33 cellular contexts compared by ENCODE assay signal in the genomic region with DNA sequence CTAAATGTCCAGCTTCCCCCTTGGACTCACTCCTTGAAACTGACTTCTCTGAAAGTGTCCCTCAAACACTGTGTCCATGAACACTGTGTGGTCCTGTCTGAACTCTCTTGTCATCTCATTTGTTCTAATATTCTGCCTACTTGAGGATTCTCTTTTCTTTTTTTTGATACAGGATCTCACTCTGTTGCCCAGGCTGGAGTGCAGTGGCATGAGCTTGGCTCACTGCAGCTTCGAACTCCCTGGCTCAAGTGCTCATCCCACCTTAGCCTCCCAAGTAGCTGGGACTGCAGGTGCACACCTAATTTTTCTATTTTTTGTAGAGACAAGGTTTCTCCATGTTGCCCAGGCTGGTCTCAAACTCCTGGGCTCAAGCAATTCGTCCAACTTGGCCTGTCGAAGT. TPM values are rescaled to one million over a fixed set of nuclear protein-coding genes. Genes with fewer than 3 reads are reported as not detected.
"Had no signal": no experiment of that assay in that cellular context is flagged by ENCODE, and none has a peak within 500 bp of the region (broad histone marks: within the 10 kb centered on the region; RNA-seq: fewer than 3 reads in every experiment).

No MANE protein-coding gene starts in this region.

- H3K36me3 ChIP-seq: ascending aorta, breast epithelium, cardiac muscle cell, esophagus muscularis mucosa, gastrocnemius medialis, heart left ventricle had no signal

- H3K9me3 ChIP-seq: ascending aorta, breast epithelium, esophagus muscularis mucosa, gastrocnemius medialis, heart left ventricle had no signal

- H3K4me1 ChIP-seq: breast epithelium, foreskin keratinocyte, gastrocnemius medialis had no signal

- H3K36me3 Mint-ChIP-seq: activated naive CD4-positive, alpha-beta T cell treated with anti-CD3 and anti-CD28 coated beads, Interleukin-2, amount 10 ng/mL, durations not matched to agents 7 days and 5 days; activated naive CD8-positive, alpha-beta T cell treated with anti-CD3 and anti-CD28 coated beads, Interleukin-2, amount 10 ng/mL, durations not matched to agents 7 days and 5 days; brain had no signal

- H3K4me3 ChIP-seq: ascending aorta, breast epithelium, cardiac muscle cell, coronary artery, dorsolateral prefrontal cortex, esophagus muscularis mucosa, gastrocnemius medialis, heart left ventricle had no signal

- DNase-seq: activated B cell treated with CpG ODN at 0.5 μM for 24 hours; activated CD4-positive, alpha-beta memory T cell treated with anti-CD3 and anti-CD28 coated beads, Interleukin-2, amount 10 ng/mL, durations not matched to agents 7 days and 5 days; activated CD4-positive, alpha-beta T cell treated with anti-CD3 and anti-CD28 coated beads for 36 hours; activated CD4-positive, alpha-beta T cell treated with anti-CD3 and anti-CD28 coated beads, Interleukin-2, amount 10 ng/mL, durations not matched to agents 24 days and 14 days; activated CD4-positive, alpha-beta T cell treated with anti-CD3 and anti-CD28 coated beads, Interleukin-2, amount 50 U/mL, for 4 hours; activated CD4-positive, CD25-positive, alpha-beta regulatory T cell treated with anti-CD3 and anti-CD28 coated beads, Interleukin-2, amount 50 U/mL, for 72 hours; activated CD8-positive, alpha-beta memory T cell treated with anti-CD3 and anti-CD28 coated beads, Interleukin-2, amount 50 U/mL, for 48 hours; activated gamma-delta T cell; activated naive CD4-positive, alpha-beta T cell; activated naive CD4-positive, alpha-beta T cell treated with anti-CD3 and anti-CD28 coated beads, Interleukin-2, amount 10 ng/mL, durations not matched to agents 7 days and 5 days; activated naive CD8-positive, alpha-beta T cell treated with anti-CD3 and anti-CD28 coated beads, Interleukin-2, amount 10 ng/mL, durations not matched to agents 7 days and 5 days; activated T-cell treated with anti-CD3 and anti-CD28 coated beads for 4 hours; activated T-cell treated with anti-CD3 and anti-CD28 coated beads, Interleukin-2, amount 50 U/mL, for 24 hours; activated T-cell treated with anti-CD3 and anti-CD28 coated beads, Interleukin-2, amount 50 U/mL, for 72 hours; dorsolateral prefrontal cortex; effector memory CD4-positive, alpha-beta T cell; erythroblast; foreskin keratinocyte; gastrocnemius medialis; glutamatergic neuron; heart left ventricle; T-helper 2 cell had no signal

- H3K27me3 ChIP-seq: ascending aorta, breast epithelium, dorsolateral prefrontal cortex, esophagus muscularis mucosa, foreskin keratinocyte, gastrocnemius medialis, heart left ventricle had no signal

- ATAC-seq: activated CD4-positive, alpha-beta T cell treated with anti-CD3 and anti-CD28 coated beads for 36 hours; activated naive CD4-positive, alpha-beta T cell treated with anti-CD3 and anti-CD28 coated beads, Interleukin-2, amount 50 U/mL, for 72 hours; activated T-cell treated with anti-CD3 and anti-CD28 coated beads, Interleukin-2, amount 50 U/mL, for 72 hours; foreskin keratinocyte; gastrocnemius medialis; heart left ventricle had no signal

- H3K9me3 Mint-ChIP-seq: activated B cell treated with CpG ODN at 0.5 μM for 24 hours; activated CD4-positive, alpha-beta memory T cell treated with anti-CD3 and anti-CD28 coated beads, Interleukin-2, amount 10 ng/mL, durations not matched to agents 7 days and 5 days; activated CD4-positive, alpha-beta T cell treated with anti-CD3 and anti-CD28 coated beads, Interleukin-2, amount 10 ng/mL, durations not matched to agents 24 days and 14 days; activated naive CD4-positive, alpha-beta T cell treated with anti-CD3 and anti-CD28 coated beads, Interleukin-2, amount 10 ng/mL, durations not matched to agents 7 days and 5 days; activated naive CD4-positive, alpha-beta T cell treated with anti-CD3 and anti-CD28 coated beads, Interleukin-2, amount 50 U/mL, for 72 hours; activated naive CD8-positive, alpha-beta T cell treated with anti-CD3 and anti-CD28 coated beads, Interleukin-2, amount 10 ng/mL, durations not matched to agents 7 days and 5 days; activated T-cell treated with anti-CD3 and anti-CD28 coated beads, Interleukin-2, amount 50 U/mL, for 24 hours; activated T-cell treated with anti-CD3 and anti-CD28 coated beads, Interleukin-2, amount 50 U/mL, for 72 hours; central memory CD8-positive, alpha-beta T cell; dendritic cell treated with granulocyte-macrophage colony-stimulating factor and Interleukin-4, amounts not matched to agents 40 ng/mL and 50 ng/mL, for 4 days had no signal

- H3K27ac Mint-ChIP-seq: activated B cell treated with CpG ODN at 0.5 μM for 24 hours; activated CD4-positive, alpha-beta memory T cell treated with anti-CD3 and anti-CD28 coated beads, Interleukin-2, amount 10 ng/mL, durations not matched to agents 7 days and 5 days; activated CD4-positive, alpha-beta T cell treated with anti-CD3 and anti-CD28 coated beads for 36 hours; activated CD4-positive, alpha-beta T cell treated with anti-CD3 and anti-CD28 coated beads, Interleukin-2, amount 10 ng/mL, durations not matched to agents 24 days and 14 days; activated naive CD4-positive, alpha-beta T cell treated with anti-CD3 and anti-CD28 coated beads, Interleukin-2, amount 10 ng/mL, durations not matched to agents 7 days and 5 days; activated naive CD4-positive, alpha-beta T cell treated with anti-CD3 and anti-CD28 coated beads, Interleukin-2, amount 50 U/mL, for 72 hours; activated naive CD8-positive, alpha-beta T cell treated with anti-CD3 and anti-CD28 coated beads, Interleukin-2, amount 10 ng/mL, durations not matched to agents 7 days and 5 days; activated T-cell treated with anti-CD3 and anti-CD28 coated beads, Interleukin-2, amount 50 U/mL, for 24 hours; activated T-cell treated with anti-CD3 and anti-CD28 coated beads, Interleukin-2, amount 50 U/mL, for 72 hours; brain; dendritic cell treated with granulocyte-macrophage colony-stimulating factor and Interleukin-4, amounts not matched to agents 40 ng/mL and 50 ng/mL, for 4 days had no signal

- H3K27me3 Mint-ChIP-seq: activated B cell treated with CpG ODN at 0.5 μM for 24 hours; central memory CD8-positive, alpha-beta T cell had no signal

- H3K27ac ChIP-seq: ascending aorta, breast epithelium, cardiac muscle cell, coronary artery, dorsolateral prefrontal cortex, esophagus muscularis mucosa, foreskin keratinocyte, gastrocnemius medialis, heart left ventricle had no signal

- H3K4me3 Mint-ChIP-seq: activated B cell treated with CpG ODN at 0.5 μM for 24 hours; activated CD4-positive, alpha-beta memory T cell treated with anti-CD3 and anti-CD28 coated beads, Interleukin-2, amount 10 ng/mL, durations not matched to agents 7 days and 5 days; activated CD4-positive, alpha-beta T cell treated with anti-CD3 and anti-CD28 coated beads for 36 hours; activated CD4-positive, alpha-beta T cell treated with anti-CD3 and anti-CD28 coated beads, Interleukin-2, amount 10 ng/mL, durations not matched to agents 24 days and 14 days; activated naive CD4-positive, alpha-beta T cell treated with anti-CD3 and anti-CD28 coated beads, Interleukin-2, amount 10 ng/mL, durations not matched to agents 7 days and 5 days; activated naive CD8-positive, alpha-beta T cell treated with anti-CD3 and anti-CD28 coated beads, Interleukin-2, amount 10 ng/mL, durations not matched to agents 7 days and 5 days; activated T-cell treated with anti-CD3 and anti-CD28 coated beads, Interleukin-2, amount 50 U/mL, for 24 hours; activated T-cell treated with anti-CD3 and anti-CD28 coated beads, Interleukin-2, amount 50 U/mL, for 72 hours; central memory CD8-positive, alpha-beta T cell; dendritic cell treated with granulocyte-macrophage colony-stimulating factor and Interleukin-4, amounts not matched to agents 40 ng/mL and 50 ng/mL, for 4 days had no signal

RNA-seq across cellular contexts. Expression of a gene that starts 53.0 kb away (rescaled TPM):
- total RNA-seq: activated CD4-positive, alpha-beta T cell treated with anti-CD3 and anti-CD28 coated beads for 36 hours; activated CD4-positive, alpha-beta T cell treated with anti-CD3 and anti-CD28 coated beads, Interleukin-2, amount 10 ng/mL, durations not matched to agents 24 days and 14 days; activated naive CD4-positive, alpha-beta T cell treated with anti-CD3 and anti-CD28 coated beads, Interleukin-2, amount 50 U/mL, for 72 hours; activated naive CD8-positive, alpha-beta T cell treated with anti-CD3 and anti-CD28 coated beads, Interleukin-2, amount 10 ng/mL, durations not matched to agents 7 days and 5 days; activated T-cell treated with anti-CD3 and anti-CD28 coated beads, Interleukin-2, amount 50 U/mL, for 72 hours; ascending aorta; breast epithelium; cardiac muscle cell; cerebellum; foreskin keratinocyte; gastrocnemius medialis; heart left ventricle; T-helper 1 cell treated with Interleukin-12 subunit alpha and Interleukin-12 subunit beta and Interleukin-4 antibody, amounts not matched to agents 30 ng/mL and 1 ng/mL, for 36 hours had no signal
- polyA plus RNA-seq: foreskin keratinocyte had no signal
